Comparison of ENCODE assay signal across 21 cellular contexts in the genomic region with DNA sequence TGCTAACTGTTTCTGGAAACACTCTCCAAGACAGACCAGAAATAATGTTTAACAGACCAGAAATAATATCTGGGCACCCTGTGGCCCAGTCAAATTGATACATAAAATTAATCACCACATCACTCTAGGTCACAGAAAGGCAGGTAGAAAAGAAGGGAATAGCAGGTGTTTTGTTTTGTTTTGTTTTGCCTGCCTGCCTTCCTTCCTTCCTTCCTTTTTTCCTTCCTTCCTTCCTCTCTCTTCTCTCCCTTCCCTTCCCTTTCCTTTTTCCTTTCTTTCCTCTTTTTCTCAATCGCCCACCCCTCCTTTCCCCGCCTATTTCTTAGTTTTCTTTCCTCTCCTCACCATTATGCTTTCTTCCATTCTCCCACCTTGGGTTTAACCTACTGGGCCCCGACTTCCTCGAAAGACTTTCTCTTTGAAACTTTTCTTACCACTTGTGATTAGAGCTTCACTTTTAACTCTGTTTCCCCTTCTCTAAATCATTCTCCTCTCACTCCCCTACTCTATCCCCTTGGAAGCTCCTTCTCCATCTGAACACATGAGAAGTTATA.
"Had no signal": no experiment of that assay in that cellular context is flagged by ENCODE, and none has a peak within 500 bp of the region (broad histone marks: within the 10 kb centered on the region; RNA-seq: fewer than 3 reads in every experiment).

No MANE protein-coding gene starts in this region.

- H3K4me3 ChIP-seq: PC-9, Peyer's patch, SJSA1, SK-N-MC had no signal

- DNase-seq: IMR-90; Karpas-422; KG1; MM.1S; NCI-H1092 treated with DMSO at 0.1 percent for 48 hours; NCI-H1436; NCI-H187; NCI-H2081 treated with DMSO at 0.1 percent for 48 hours; NCI-H2227 treated with DMSO at 0.1 percent for 48 hours; NCI-H524; NCI-H526 treated with DMSO at 0.1 percent for 48 hours; NCI-H774; NK-92 treated with Interleukin-12 subunit alpha and Interleukin-12 subunit beta, amount 100 ng/mL, for 24 hours; OCI-M1; PC-9; Peyer's patch; Right ventricle myocardium superior; SIG-M5; T-helper 1 cell had no signal

- H3K36me3 ChIP-seq: Peyer's patch, SJSA1 had no signal

- H3K27me3 ChIP-seq: Peyer's patch, SJSA1 had no signal

- H3K27ac ChIP-seq: PC-9, Peyer's patch, SJSA1, SK-N-MC had no signal

- H3K4me1 ChIP-seq: Peyer's patch, SJSA1 had no signal

- H2AFZ ChIP-seq: PC-9 had no signal

- H3K4me2 ChIP-seq: PC-9 had no signal

- H3K9me3 ChIP-seq: Peyer's patch, SJSA1 had no signal
